Comparison of ENCODE assay signal across 12 cellular contexts in the genomic region with DNA sequence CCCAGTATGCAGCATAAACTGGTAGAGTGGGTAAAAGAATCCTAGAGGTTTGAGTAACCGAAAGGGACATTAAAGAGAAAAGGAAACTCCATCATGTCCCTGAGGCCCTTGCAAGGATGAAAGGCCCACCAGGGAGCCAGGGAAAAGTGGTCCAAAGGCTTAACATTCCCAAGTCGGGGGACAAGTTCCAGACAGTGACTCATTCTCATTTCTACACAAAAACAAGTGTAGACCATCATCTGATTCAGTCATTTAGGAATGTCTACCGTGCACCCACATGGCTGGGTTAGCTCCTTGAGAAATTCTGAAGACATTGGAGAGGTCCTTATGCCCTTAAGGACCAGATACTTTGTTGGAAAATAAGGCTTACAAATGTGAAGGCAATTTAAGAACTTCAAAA. TPM values are rescaled to one million over a fixed set of nuclear protein-coding genes. Genes with fewer than 3 reads are reported as not detected.
DNase-seq lines count a peak whose midpoint lies in the region; ATAC-seq and TF ChIP-seq lines count a peak whose summit lies in the region.
"Had no signal": no experiment of that assay in that cellular context is flagged by ENCODE, and none has a peak within 500 bp of the region (broad histone marks: within the 10 kb centered on the region; RNA-seq: fewer than 3 reads in every experiment).

No MANE protein-coding gene starts in this region.

- H3K9me3 ChIP-seq in psoas muscle (no peaks in the 10 kb centered on the region), esophagus muscularis mucosa (no peaks in the 10 kb centered on the region)

- H3K27ac ChIP-seq in foreskin keratinocyte (no peak overlapping the region), psoas muscle (no peak overlapping the region), esophagus muscularis mucosa (replicated peaks in 1 of 4) (no peak overlapping the region)
- H3K27ac ChIP-seq: cardiac muscle cell had no signal

- TF ChIP-seq POLR2A in esophagus muscularis mucosa (IDR thresholded peaks at IDR 0.05; ENCODE audit: low read depth), result no peak

- intact Hi-C loops in psoas muscle (cut with DNase I) (no loop called here), esophagus muscularis mucosa (cut with DNase I) (no loop called here)

- ATAC-seq in SK-N-SH treated with all-trans-retinoic acid at 6 μM for 48 hours (peak; percentile 30; the same call in 2 of the 3 replicates), foreskin keratinocyte (peak; percentile 72), psoas muscle (peak in 3 of 4 donors; percentile 30 to 63 (median 59)), GM21529 (IDR thresholded peaks at IDR 0.05; ENCODE audit: unreplicated experiment) (no peak), GM18909 (IDR thresholded peaks at IDR 0.05; ENCODE audit: poor library complexity, unreplicated experiment) (no peak)

- peaks cover 20% of the 10 kb centered on the region for H3K27me3 ChIP-seq in foreskin keratinocyte
- H3K27me3 ChIP-seq in psoas muscle (ENCODE audit: insufficient read depth in 3 of 3, low read length in 2 of 3), result peaks cover 0 to 3% (median 2%) of the 10 kb centered on the region in 3 donors
- H3K27me3 ChIP-seq in esophagus muscularis mucosa, result peaks cover 0 to 6% (median 0%) of the 10 kb centered on the region in 4 donors
- H3K27me3 ChIP-seq: cardiac muscle cell had no signal

- 23 to 37% (median 28%) methylated on average over 3 of the region's 3 CpGs for WGBS in psoas muscle, 3 donors
- WGBS in esophagus muscularis mucosa, result 58% methylated on average over 3 of the region's 3 CpGs

- H3K4me3 ChIP-seq in psoas muscle (no peak overlapping the region), esophagus muscularis mucosa (no peak overlapping the region)
- H3K4me3 ChIP-seq: cardiac muscle cell had no signal

- DNase-seq in ELF-1 (ENCODE audit: low read depth, low spot score), result peak; percentile 78
- DNase-seq in foreskin keratinocyte, result peak; percentile 49 to 72
- DNase-seq in psoas muscle, result peak; percentile 54 to 57
- DNase-seq in superior temporal gyrus (ENCODE audit: extremely low spot score), result no peak
- DNase-seq in esophagus muscularis mucosa (ENCODE audit: extremely low spot score), result no peak
- DNase-seq: H9, NCI-H2029 treated with DMSO at 0.1 percent for 48 hours, occipital lobe had no signal

- TF ChIP-seq EP300 in esophagus muscularis mucosa (IDR thresholded peaks at IDR 0.05), result no peak

- TF ChIP-seq CTCF in foreskin keratinocyte (conservative IDR thresholded peaks at IDR 0.05) (no peak), psoas muscle (IDR thresholded peaks at IDR 0.05) (no peak), esophagus muscularis mucosa (IDR thresholded peaks at IDR 0.05) (no peak)

- no peaks in the 10 kb centered on the region for H3K4me1 ChIP-seq in foreskin keratinocyte
- H3K4me1 ChIP-seq in psoas muscle, result no peaks in the 10 kb centered on the region
- peaks cover 0 to 5% (median 4%) of the 10 kb centered on the region in 4 donors for H3K4me1 ChIP-seq in esophagus muscularis mucosa

- H3K36me3 ChIP-seq in psoas muscle (ENCODE audit: insufficient read depth in 1 of 2, low read depth in 1 of 2), result no peaks in the 10 kb centered on the region
- no peaks in the 10 kb centered on the region for H3K36me3 ChIP-seq in esophagus muscularis mucosa
- H3K36me3 ChIP-seq: cardiac muscle cell had no signal

TF ChIP-seq in SK-N-SH treated with all-trans-retinoic acid at 6 μM for 48 hours, 23 proteins besides CTCF, POLR2A, EP300 and RAD21:
- TF ChIP-seq GLIS3 (CRISPR knock-in tag; IDR thresholded peaks at IDR 0.05) (no peak), PPARA (CRISPR knock-in tag; IDR thresholded peaks at IDR 0.05; ENCODE audit: borderline replicate concordance) (no peak), CSDC2 (CRISPR knock-in tag; IDR thresholded peaks at IDR 0.05) (no peak), ZNF8 (CRISPR knock-in tag; IDR thresholded peaks at IDR 0.05) (no peak), TOX (CRISPR knock-in tag; IDR thresholded peaks at IDR 0.05; ENCODE audit: borderline replicate concordance) (no peak), ZNF70 (CRISPR knock-in tag; IDR thresholded peaks at IDR 0.05) (no peak), ISL1 (CRISPR knock-in tag; IDR thresholded peaks at IDR 0.05) (no peak), ZFP30 (CRISPR knock-in tag; IDR thresholded peaks at IDR 0.05) (no peak), ESRRG (CRISPR knock-in tag; IDR thresholded peaks at IDR 0.05) (no peak), TCF4 (CRISPR knock-in tag; IDR thresholded peaks at IDR 0.05; ENCODE audit: borderline replicate concordance) (no peak), ZFP3 (CRISPR knock-in tag; IDR thresholded peaks at IDR 0.05) (no peak), BACH2 (CRISPR knock-in tag; IDR thresholded peaks at IDR 0.05; ENCODE audit: borderline replicate concordance) (no peak)
- TF ChIP-seq, protein P1, sequence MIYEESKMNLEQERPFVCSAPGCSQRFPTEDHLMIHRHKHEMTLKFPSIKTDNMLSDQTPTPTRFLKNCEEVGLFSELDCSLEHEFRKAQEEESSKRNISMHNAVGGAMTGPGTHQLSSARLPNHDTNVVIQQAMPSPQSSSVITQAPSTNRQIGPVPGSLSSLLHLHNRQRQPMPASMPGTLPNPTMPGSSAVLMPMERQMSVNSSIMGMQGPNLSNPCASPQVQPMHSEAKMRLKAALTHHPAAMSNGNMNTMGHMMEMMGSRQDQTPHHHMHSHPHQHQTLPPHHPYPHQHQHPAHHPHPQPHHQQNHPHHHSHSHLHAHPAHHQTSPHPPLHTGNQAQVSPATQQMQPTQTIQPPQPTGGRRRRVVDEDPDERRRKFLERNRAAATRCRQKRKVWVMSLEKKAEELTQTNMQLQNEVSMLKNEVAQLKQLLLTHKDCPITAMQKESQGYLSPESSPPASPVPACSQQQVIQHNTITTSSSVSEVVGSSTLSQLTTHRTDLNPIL (CRISPR knock-in tag; IDR thresholded peaks at IDR 0.05; ENCODE audit: low read depth), result no peak
- TF ChIP-seq, protein P2, sequence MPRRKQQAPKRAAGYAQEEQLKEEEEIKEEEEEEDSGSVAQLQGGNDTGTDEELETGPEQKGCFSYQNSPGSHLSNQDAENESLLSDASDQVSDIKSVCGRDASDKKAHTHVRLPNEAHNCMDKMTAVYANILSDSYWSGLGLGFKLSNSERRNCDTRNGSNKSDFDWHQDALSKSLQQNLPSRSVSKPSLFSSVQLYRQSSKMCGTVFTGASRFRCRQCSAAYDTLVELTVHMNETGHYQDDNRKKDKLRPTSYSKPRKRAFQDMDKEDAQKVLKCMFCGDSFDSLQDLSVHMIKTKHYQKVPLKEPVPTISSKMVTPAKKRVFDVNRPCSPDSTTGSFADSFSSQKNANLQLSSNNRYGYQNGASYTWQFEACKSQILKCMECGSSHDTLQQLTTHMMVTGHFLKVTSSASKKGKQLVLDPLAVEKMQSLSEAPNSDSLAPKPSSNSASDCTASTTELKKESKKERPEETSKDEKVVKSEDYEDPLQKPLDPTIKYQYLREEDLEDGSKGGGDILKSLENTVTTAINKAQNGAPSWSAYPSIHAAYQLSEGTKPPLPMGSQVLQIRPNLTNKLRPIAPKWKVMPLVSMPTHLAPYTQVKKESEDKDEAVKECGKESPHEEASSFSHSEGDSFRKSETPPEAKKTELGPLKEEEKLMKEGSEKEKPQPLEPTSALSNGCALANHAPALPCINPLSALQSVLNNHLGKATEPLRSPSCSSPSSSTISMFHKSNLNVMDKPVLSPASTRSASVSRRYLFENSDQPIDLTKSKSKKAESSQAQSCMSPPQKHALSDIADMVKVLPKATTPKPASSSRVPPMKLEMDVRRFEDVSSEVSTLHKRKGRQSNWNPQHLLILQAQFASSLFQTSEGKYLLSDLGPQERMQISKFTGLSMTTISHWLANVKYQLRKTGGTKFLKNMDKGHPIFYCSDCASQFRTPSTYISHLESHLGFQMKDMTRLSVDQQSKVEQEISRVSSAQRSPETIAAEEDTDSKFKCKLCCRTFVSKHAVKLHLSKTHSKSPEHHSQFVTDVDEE (CRISPR knock-in tag; IDR thresholded peaks at IDR 0.05), result no peak
- TF ChIP-seq, protein P3, sequence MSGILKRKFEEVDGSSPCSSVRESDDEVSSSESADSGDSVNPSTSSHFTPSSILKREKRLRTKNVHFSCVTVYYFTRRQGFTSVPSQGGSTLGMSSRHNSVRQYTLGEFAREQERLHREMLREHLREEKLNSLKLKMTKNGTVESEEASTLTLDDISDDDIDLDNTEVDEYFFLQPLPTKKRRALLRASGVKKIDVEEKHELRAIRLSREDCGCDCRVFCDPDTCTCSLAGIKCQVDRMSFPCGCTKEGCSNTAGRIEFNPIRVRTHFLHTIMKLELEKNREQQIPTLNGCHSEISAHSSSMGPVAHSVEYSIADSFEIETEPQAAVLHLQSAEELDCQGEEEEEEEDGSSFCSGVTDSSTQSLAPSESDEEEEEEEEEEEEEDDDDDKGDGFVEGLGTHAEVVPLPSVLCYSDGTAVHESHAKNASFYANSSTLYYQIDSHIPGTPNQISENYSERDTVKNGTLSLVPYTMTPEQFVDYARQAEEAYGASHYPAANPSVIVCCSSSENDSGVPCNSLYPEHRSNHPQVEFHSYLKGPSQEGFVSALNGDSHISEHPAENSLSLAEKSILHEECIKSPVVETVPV (CRISPR knock-in tag; IDR thresholded peaks at IDR 0.05), result no peak
- TF ChIP-seq, protein P4, sequence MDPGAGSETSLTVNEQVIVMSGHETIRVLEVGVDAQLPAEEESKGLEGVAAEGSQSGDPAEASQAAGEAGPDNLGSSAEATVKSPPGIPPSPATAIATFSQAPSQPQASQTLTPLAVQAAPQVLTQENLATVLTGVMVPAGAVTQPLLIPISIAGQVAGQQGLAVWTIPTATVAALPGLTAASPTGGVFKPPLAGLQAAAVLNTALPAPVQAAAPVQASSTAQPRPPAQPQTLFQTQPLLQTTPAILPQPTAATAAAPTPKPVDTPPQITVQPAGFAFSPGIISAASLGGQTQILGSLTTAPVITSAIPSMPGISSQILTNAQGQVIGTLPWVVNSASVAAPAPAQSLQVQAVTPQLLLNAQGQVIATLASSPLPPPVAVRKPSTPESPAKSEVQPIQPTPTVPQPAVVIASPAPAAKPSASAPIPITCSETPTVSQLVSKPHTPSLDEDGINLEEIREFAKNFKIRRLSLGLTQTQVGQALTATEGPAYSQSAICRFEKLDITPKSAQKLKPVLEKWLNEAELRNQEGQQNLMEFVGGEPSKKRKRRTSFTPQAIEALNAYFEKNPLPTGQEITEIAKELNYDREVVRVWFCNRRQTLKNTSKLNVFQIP (CRISPR knock-in tag; IDR thresholded peaks at IDR 0.05; ENCODE audit: borderline replicate concordance, low read depth), result no peak

RNA-seq across cellular contexts. Expression of a gene that starts 4.8 kb away (rescaled TPM):
- total RNA-seq in foreskin keratinocyte (0.10 TPM in 1 of 2 replicates, not detected in the other), psoas muscle (1 to 10 TPM; 1.7 to 4.2 (median 2.2) TPM), esophagus muscularis mucosa (1 to 10 TPM; 3.3 to 6.1 (median 4.0) TPM)
- polyA plus RNA-seq in foreskin keratinocyte (0.03 and 0.12 TPM in 2 replicates), psoas muscle (1 to 10 TPM in 1 of 3 donors, under 1 TPM in 2; 0.46 to 1.8 (median 0.57) TPM)

Comparison
In these comparisons a context has a peak if more than half of its experiments do, and no peak if none do; other contexts are left out.
1. DNase-seq: peak in ELF-1 (single experiment), foreskin keratinocyte (2 of 2) and psoas muscle (2 of 2); none in superior temporal gyrus (single experiment) and esophagus muscularis mucosa (single experiment).
2. ATAC-seq: peak in SK-N-SH treated with all-trans-retinoic acid at 6 μM for 48 hours (single experiment), foreskin keratinocyte (single experiment) and psoas muscle (3 of 4); none in GM21529 (single experiment) and GM18909 (single experiment).